1 cellular context compared by ENCODE assay signal in genomic region chr19:19591133-19591825, GRCh38.
A peak's percentile ranks its signal among the peaks of the same experiment; 100 is the strongest.
TF ChIP-seq lines count a peak whose summit lies in the region.

No MANE protein-coding gene starts in this region.

TF ChIP-seq in GM12878, 131 proteins besides CTCF, POLR2A, EP300 and RAD21 (continued from another document and continues in another):
- no peak for TF ChIP-seq REST (IDR thresholded peaks at IDR 0.05; ENCODE audit: low read depth, low read length)
- 0 out of 2 replicates have a peak, but pooled peaks have one; percentile 59 for TF ChIP-seq NBN (IDR thresholded peaks at IDR 0.05)
- TF ChIP-seq CBX5 (IDR thresholded peaks at IDR 0.05; ENCODE audit: low read depth), result no peak
- TF ChIP-seq KDM1A (IDR thresholded peaks at IDR 0.05; ENCODE audit: borderline replicate concordance), result no peak
- TF ChIP-seq CUX1 (IDR thresholded peaks at IDR 0.05; ENCODE audit: insufficient replicate concordance, low read depth, low read length), result no peak
- peak; percentile 14; the same call in 1 of the 2 replicates for TF ChIP-seq SPI1 (IDR thresholded peaks at IDR 0.05; ENCODE audit: borderline replicate concordance, insufficient read depth, low read depth, low read length)
- TF ChIP-seq ZNF207 (IDR thresholded peaks at IDR 0.05; ENCODE audit: borderline replicate concordance), result no peak
- TF ChIP-seq ZBED1 (IDR thresholded peaks at IDR 0.05; ENCODE audit: borderline replicate concordance), result no peak
- peak; percentile 91 for TF ChIP-seq PKNOX1 (IDR thresholded peaks at IDR 0.05)
- TF ChIP-seq NR2C2 (IDR thresholded peaks at IDR 0.05; ENCODE audit: borderline replicate concordance, control insufficient read depth, insufficient read length, low read depth), result no peak
- peak; percentile 92 for TF ChIP-seq MEF2B (IDR thresholded peaks at IDR 0.05; ENCODE audit: partially characterized antibody, poor library complexity, severe bottlenecking)
- TF ChIP-seq NFYA (IDR thresholded peaks at IDR 0.05; ENCODE audit: borderline replicate concordance, low read depth, low read length), result no peak
- TF ChIP-seq STAT3 (IDR thresholded peaks at IDR 0.05; ENCODE audit: low read depth, low read length), result no peak
- no peak for TF ChIP-seq USF1 (IDR thresholded peaks at IDR 0.05; ENCODE audit: borderline replicate concordance, extremely low read length, insufficient read depth, low read depth, low read length)
- no peak for TF ChIP-seq CHD4 (IDR thresholded peaks at IDR 0.05)
- TF ChIP-seq PRDM15 (CRISPR knock-in tag; IDR thresholded peaks at IDR 0.05), result no peak
- no peak for TF ChIP-seq ZNF274 (IDR thresholded peaks at IDR 0.05; ENCODE audit: insufficient read depth, insufficient read length)
- TF ChIP-seq ZBTB11 (CRISPR knock-in tag; IDR thresholded peaks at IDR 0.05), result no peak
- no peak for TF ChIP-seq TBL1XR1 (IDR thresholded peaks at IDR 0.05; ENCODE audit: low read depth, low read length)
- 0 out of 2 replicates have a peak, but pooled peaks have one; percentile 36 for TF ChIP-seq ATF2 (IDR thresholded peaks at IDR 0.05; ENCODE audit: low read length)
- no peak for TF ChIP-seq RBBP5 (conservative IDR thresholded peaks at IDR 0.05)
- TF ChIP-seq NKRF (conservative IDR thresholded peaks at IDR 0.05), result no peak
- TF ChIP-seq CEBPZ (IDR thresholded peaks at IDR 0.05; ENCODE audit: low read depth, low read length), result no peak
